Comparison of ENCODE assay signal across 8 cellular contexts in the genomic region with DNA sequence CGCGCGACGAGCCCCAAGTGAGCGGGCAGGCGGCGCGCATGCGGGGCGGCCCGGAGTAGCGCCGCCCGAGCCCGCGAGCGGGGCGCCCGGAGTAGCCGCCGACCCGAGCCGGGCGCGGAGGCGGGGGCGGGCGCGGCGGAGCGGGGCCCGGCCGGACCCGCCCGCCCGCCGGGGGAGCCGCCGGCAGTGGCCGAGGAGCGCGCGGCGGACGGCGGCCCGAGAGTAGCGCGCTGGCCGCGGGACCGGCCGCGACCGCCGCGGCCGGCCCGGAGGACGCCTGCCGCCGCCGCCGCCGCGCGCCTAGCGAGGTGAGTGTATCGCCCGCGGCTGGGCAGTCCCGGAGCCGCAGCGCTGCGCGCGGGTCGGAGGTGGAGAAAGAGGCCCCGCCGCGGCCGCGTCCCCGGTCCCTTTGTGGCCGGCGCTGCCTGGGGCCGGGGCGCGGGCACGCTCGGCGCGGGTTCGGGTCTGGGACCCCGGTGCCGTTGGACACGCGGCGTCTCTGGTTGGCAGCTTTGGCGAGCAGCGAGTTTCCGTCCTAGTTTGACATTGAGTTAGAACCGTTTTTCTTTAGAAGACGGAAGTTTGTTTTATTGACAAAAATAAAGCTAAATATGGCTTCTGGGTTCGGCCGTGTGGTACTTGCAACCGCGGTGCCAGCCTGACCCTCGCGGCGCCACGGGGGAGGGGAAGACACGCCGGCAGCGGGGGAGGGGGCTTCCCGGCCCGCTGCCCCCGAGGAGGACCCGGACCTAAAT. TPM values are rescaled to one million over a fixed set of nuclear protein-coding genes. Genes with fewer than 3 reads are reported as not detected.
DNase-seq lines count a peak whose midpoint lies in the region; ATAC-seq and TF ChIP-seq lines count a peak whose summit lies in the region.

TSS of gene GALNT1 (plus strand) at position 186 of the 755 bp plus-strand sequence. CDS start 72,923 bp downstream, outside the sequence.

- no peak within 1 kb of the TSS for H3K27ac ChIP-seq in muscle layer of duodenum (ENCODE audit: low read length)

- H3K27ac Mint-ChIP-seq in type B pancreatic cell = peak within 1 kb of the TSS; percentile 88

- ATAC-seq in HG02870 (IDR thresholded peaks at IDR 0.05; ENCODE audit: unreplicated experiment) = no peak

- peaks cover 14% of the 10 kb centered on the region for H3K4me1 Mint-ChIP-seq in type B pancreatic cell (ENCODE audit: unreplicated experiment)

- H3K4me3 ChIP-seq in muscle layer of duodenum (ENCODE audit: low read depth in 1 of 2, low read length in 2 of 2) = peak within 1 kb of the TSS; percentile 75

- no peak for TF ChIP-seq CTCF in type B pancreatic cell (conservative IDR thresholded peaks at IDR 0.05)

- in situ Hi-C loops in G401 (cut with HindIII; ENCODE audit: low sequenced_read_pairs) = no loop called here

- H3K27me3 Mint-ChIP-seq in type B pancreatic cell = peaks cover 7% of the 10 kb centered on the region

- no peaks in the 10 kb centered on the region for H3K9me3 Mint-ChIP-seq in type B pancreatic cell

- no peaks in the 10 kb centered on the region for H3K36me3 ChIP-seq in muscle layer of duodenum (ENCODE audit: control insufficient read depth in 1 of 2, insufficient read depth in 2 of 2, low read length in 2 of 2)

- H3K4me3 Mint-ChIP-seq in type B pancreatic cell = peak within 1 kb of the TSS; percentile 89

- peaks cover 11% of the 10 kb centered on the region for H3K36me3 Mint-ChIP-seq in type B pancreatic cell

- no peaks in the 10 kb centered on the region for H3K9me3 ChIP-seq in muscle layer of duodenum (ENCODE audit: control insufficient read depth in 1 of 2, low read length in 2 of 2)

- TF ChIP-seq POLR2A in erythroblast (IDR thresholded peaks at IDR 0.05; ENCODE audit: low read length) = no peak

- H3K27me3 ChIP-seq in muscle layer of duodenum (ENCODE audit: low read depth, low read length) = no peaks in the 10 kb centered on the region

- DNase-seq in G401 (ENCODE audit: low spot score) (peak; percentile 10), HuH-7.5 (ENCODE audit: low spot score) (peak; percentile 26), erythroblast (lab: John Stamatoyannopoulos, UW) (peak; percentile 60 to 73), type B pancreatic cell (ENCODE audit: extremely low spot score, unreplicated experiment) (no peak), pons (ENCODE audit: low spot score) (no peak)
- peak; percentile 66 for DNase-seq in activated CD8-positive, alpha-beta memory T cell treated with anti-CD3 and anti-CD28 coated beads for 24 hours

- H3K4me1 ChIP-seq in muscle layer of duodenum (ENCODE audit: control insufficient read depth in 1 of 2, insufficient read depth in 2 of 2, low read length in 2 of 2) = peaks cover 7 to 8% of the 10 kb centered on the region in 2 donors

RNA-seq across cellular contexts. Expression of gene GALNT1, which starts in this region (rescaled TPM):
- total RNA-seq in G401 (2014; rRNA removed; shearing (Covaris generic)) = 192 and 279 TPM in 2 replicates
- total RNA-seq in type B pancreatic cell (ENCODE audit: low replicate concordance) = 92.1 and 100 TPM in 2 replicates

Comparison
In these comparisons a context has a peak if more than half of its experiments do, and no peak if none do; other contexts are left out.
1. DNase-seq: peak in G401 (single experiment), HuH-7.5 (single experiment), activated CD8-positive, alpha-beta memory T cell treated with anti-CD3 and anti-CD28 coated beads for 24 hours (single experiment) and erythroblast (2 of 2); none in type B pancreatic cell (single experiment) and pons (single experiment).